ENCODE assay signal across 8 cellular contexts in the genomic region with DNA sequence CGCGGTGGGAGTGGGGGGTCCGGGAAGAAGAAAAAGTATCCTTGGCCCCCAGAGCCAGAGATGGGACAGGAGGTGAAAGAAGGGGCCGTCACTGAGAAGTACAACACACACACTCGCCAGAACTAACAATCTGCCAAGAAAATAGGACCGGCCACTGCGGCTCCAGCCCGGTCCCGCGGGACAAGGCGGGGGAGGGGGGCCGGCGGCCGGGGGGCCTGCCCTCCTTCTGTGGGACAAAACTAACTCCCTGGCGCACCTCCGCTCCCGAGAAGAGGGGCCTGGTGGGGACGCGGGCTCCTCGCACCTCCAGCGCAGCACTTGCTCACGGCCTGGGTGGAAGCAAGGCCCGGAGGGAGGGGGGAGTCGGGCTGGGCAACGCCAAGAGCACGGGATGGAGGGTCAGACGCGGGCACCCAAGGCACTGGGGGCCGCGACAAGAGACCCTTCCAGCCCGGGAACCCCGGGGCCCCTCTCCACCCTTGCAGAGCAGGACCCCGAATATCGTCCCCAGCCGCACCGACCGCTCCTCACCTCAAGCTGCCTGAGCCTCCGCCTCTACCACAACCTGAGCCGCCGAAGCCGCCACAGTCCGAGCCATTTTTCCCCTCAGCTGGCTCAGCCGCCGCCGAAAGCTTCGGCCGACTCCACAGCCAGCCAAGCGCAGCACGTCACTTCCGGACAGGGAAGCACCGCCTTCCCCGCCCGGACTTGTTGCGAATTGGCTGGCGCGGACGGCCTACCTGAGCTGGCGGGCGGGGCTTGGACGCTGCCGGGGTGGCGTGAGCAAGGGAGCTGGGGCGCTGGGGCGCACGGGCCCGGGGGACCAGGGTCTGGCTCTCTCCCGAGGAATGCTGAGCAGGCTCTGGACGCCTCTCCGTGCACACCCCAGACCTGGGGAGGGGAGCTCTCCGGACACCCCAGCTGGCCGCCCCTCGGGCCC. TPM values are rescaled to one million over a fixed set of nuclear protein-coding genes. Genes with fewer than 3 reads are reported as not detected.
DNase-seq lines count a peak whose midpoint lies in the region; ATAC-seq, FAIRE-seq and TF ChIP-seq lines count a peak whose summit lies in the region.

A gene with protein sequence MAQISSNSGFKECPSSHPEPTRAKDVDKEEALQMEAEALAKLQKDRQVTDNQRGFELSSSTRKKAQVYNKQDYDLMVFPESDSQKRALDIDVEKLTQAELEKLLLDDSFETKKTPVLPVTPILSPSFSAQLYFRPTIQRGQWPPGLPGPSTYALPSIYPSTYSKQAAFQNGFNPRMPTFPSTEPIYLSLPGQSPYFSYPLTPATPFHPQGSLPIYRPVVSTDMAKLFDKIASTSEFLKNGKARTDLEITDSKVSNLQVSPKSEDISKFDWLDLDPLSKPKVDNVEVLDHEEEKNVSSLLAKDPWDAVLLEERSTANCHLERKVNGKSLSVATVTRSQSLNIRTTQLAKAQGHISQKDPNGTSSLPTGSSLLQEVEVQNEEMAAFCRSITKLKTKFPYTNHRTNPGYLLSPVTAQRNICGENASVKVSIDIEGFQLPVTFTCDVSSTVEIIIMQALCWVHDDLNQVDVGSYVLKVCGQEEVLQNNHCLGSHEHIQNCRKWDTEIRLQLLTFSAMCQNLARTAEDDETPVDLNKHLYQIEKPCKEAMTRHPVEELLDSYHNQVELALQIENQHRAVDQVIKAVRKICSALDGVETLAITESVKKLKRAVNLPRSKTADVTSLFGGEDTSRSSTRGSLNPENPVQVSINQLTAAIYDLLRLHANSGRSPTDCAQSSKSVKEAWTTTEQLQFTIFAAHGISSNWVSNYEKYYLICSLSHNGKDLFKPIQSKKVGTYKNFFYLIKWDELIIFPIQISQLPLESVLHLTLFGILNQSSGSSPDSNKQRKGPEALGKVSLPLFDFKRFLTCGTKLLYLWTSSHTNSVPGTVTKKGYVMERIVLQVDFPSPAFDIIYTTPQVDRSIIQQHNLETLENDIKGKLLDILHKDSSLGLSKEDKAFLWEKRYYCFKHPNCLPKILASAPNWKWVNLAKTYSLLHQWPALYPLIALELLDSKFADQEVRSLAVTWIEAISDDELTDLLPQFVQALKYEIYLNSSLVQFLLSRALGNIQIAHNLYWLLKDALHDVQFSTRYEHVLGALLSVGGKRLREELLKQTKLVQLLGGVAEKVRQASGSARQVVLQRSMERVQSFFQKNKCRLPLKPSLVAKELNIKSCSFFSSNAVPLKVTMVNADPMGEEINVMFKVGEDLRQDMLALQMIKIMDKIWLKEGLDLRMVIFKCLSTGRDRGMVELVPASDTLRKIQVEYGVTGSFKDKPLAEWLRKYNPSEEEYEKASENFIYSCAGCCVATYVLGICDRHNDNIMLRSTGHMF (N-terminal part only) (minus strand): TSS at position 670 of the 940 bp plus-strand sequence. CDS start 38,245 bp downstream, outside the sequence.

- H3K4me1 ChIP-seq in mammary epithelial cell (ENCODE audit: insufficient read depth, low read length) (peaks cover 14% of the 10 kb centered on the region), iPS-20b (ENCODE audit: insufficient read depth, low read length) (peaks cover 8% of the 10 kb centered on the region; the same call in 1 of the 2 replicates), small intestine (ENCODE audit: control insufficient read depth in 2 of 2, insufficient read depth in 1 of 2, low read depth in 1 of 2, low read length in 1 of 2) (peaks cover 2 to 4% of the 10 kb centered on the region in 2 donors)

- peak within 1 kb of the TSS; percentile 100 for H3K9ac ChIP-seq in mammary epithelial cell (ENCODE audit: insufficient read depth, low read length)
- peak within 1 kb of the TSS; percentile 99 for H3K9ac ChIP-seq in iPS-20b (ENCODE audit: low read depth, low read length)

- DNase-seq in AG08396 (ENCODE audit: low spot score) (peak; percentile 96), NCI-H2227 treated with DMSO at 0.1 percent for 48 hours (lab: John Stamatoyannopoulos, UW) (peak; percentile 94), mammary epithelial cell (peak; percentile 94), small intestine (peak; percentile 96)

- in situ Hi-C loops in GM18951 (cut with MboI; ENCODE audit: low sequenced_read_pairs, unreplicated experiment): no loop called here
- in situ Hi-C loops in mammary epithelial cell (cut with MboI; ENCODE audit: low sequenced_read_pairs in 2 of 2): no loop called here

- no peak for TF ChIP-seq CTCF in WI38 (IDR thresholded peaks at IDR 0.05; ENCODE audit: low read depth, low read length)
- TF ChIP-seq CTCF in mammary epithelial cell (conservative IDR thresholded peaks at IDR 0.05 in 1 of 2, IDR thresholded peaks at IDR 0.05 in 1 of 2; ENCODE audit: extremely low read depth in 1 of 2, insufficient read depth in 1 of 2, low read depth in 1 of 2, low read length in 2 of 2): no peak

- no peaks in the 10 kb centered on the region for H3K9me3 ChIP-seq in mammary epithelial cell (replicated peaks; ENCODE audit: insufficient read depth, low read length)
- no peaks in the 10 kb centered on the region for H3K9me3 ChIP-seq in iPS-20b (ENCODE audit: insufficient read depth, low read depth, low read length)
- H3K9me3 ChIP-seq in small intestine (ENCODE audit: control insufficient read depth, low read depth): no peaks in the 10 kb centered on the region

- peak; percentile 97 for ATAC-seq in HG03175 (IDR thresholded peaks at IDR 0.05; ENCODE audit: unreplicated experiment)

- CTCF ChIA-PET in mammary epithelial cell (lab: Charles Lee; ENCODE audit: low non-redundant PET): interaction anchor here (0.7 kb wide), 1 partner anchor 20 kb away, joined by 4 read pairs; no protein-coding TSS in a partner anchor

- peak within 1 kb of the TSS; percentile 99 for H3K4me2 ChIP-seq in mammary epithelial cell (ENCODE audit: insufficient read depth, low read depth, low read length)

- H3K36me3 ChIP-seq in mammary epithelial cell (ENCODE audit: insufficient read depth, low read length) (peaks cover 1% of the 10 kb centered on the region), iPS-20b (ENCODE audit: insufficient read depth, low read depth, low read length) (peaks cover 15% of the 10 kb centered on the region; the same call in 1 of the 2 replicates), small intestine (ENCODE audit: control insufficient read depth in 2 of 2, insufficient read depth in 2 of 2, low read length in 2 of 2) (no peaks in the 10 kb centered on the region)

- peak; percentile 91 for TF ChIP-seq POLR2A in GM18951 (IDR thresholded peaks at IDR 0.05; ENCODE audit: extremely low read depth, insufficient read depth, insufficient read length)

- dilution Hi-C loops in mammary epithelial cell (cut with HindIII; ENCODE audit: low sequenced_read_pairs): no loop called here

- H3K27ac ChIP-seq in mammary epithelial cell (ENCODE audit: insufficient read depth, low read depth, low read length) (peak within 1 kb of the TSS; percentile 95), iPS-20b (ENCODE audit: low read length) (peak within 1 kb of the TSS; percentile 98), small intestine (ENCODE audit: low read depth in 1 of 2, low read length in 1 of 2) (peak within 1 kb of the TSS; percentile 75 to 98)

- intact Hi-C loops in mammary epithelial cell (cut with micrococcal nuclease): loop anchor here (5.0 to 10.0 kb wide), 2 partner anchors 130 to 263 kb away; partner anchors contain the start of gene RPS13

- FAIRE-seq in small intestine (lab: Jason Lieb, UNC): no peak

- BruUV-seq in mammary epithelial cell (replicated peaks; lab: Mats Ljungman, UMichigan): no TSS peak

- 3% methylated on average over 8 of the region's 72 CpGs for WGBS in mammary epithelial cell (ENCODE audit: low coverage, missing lambda C conversion rate)
- WGBS in small intestine, 3 donors: 0 to 1% (median 1%) methylated on average over 64 to 72 of the region's 72 CpGs

- peak within 1 kb of the TSS; percentile 99 for H2AFZ ChIP-seq in mammary epithelial cell (ENCODE audit: low read depth, low read length)

- H3K27me3 ChIP-seq in mammary epithelial cell (ENCODE audit: insufficient read depth, low read length) (no peaks in the 10 kb centered on the region), iPS-20b (ENCODE audit: insufficient read depth, low read length) (no peaks in the 10 kb centered on the region), small intestine (ENCODE audit: control insufficient read depth in 2 of 2, insufficient read depth in 2 of 2, low read length in 2 of 2) (no peaks in the 10 kb centered on the region)

- H4K20me1 ChIP-seq in mammary epithelial cell (ENCODE audit: insufficient read depth, low read length): no peaks in the 10 kb centered on the region

- H3K79me2 ChIP-seq in mammary epithelial cell (ENCODE audit: insufficient read depth, low read length): peaks cover 51% of the 10 kb centered on the region

- H3K4me3 ChIP-seq in WI38 (ENCODE audit: low read depth, low read length) (peak within 1 kb of the TSS; percentile 91), mammary epithelial cell (replicated peaks in 1 of 3; ENCODE audit: insufficient read depth in 1 of 3, low read depth in 2 of 3, low read length in 3 of 3) (peak within 1 kb of the TSS; percentile 62 to 90 (median 88)), iPS-20b (ENCODE audit: low read length) (peak within 1 kb of the TSS; percentile 91), small intestine (ENCODE audit: low read depth in 1 of 2, low read length in 2 of 2) (peak within 1 kb of the TSS; percentile 68 to 97)

RNA-seq across cellular contexts. Expression of the gene that starts here (rescaled TPM):
- 10 to 100 TPM; 57.7 to 59.3 TPM for total RNA-seq in mammary epithelial cell
- polyA plus RNA-seq in mammary epithelial cell (20.1 TPM), small intestine (10 to 100 TPM in 2 of 3 donors, 1 to 10 TPM in 1; 9.7 to 13.6 (median 12.6) TPM)
- polyA minus RNA-seq in mammary epithelial cell: 31.6 TPM

Comparison
In these comparisons a context has a peak if more than half of its experiments do, and no peak if none do; other contexts are left out.
1. Peak in every context shown above with its lines: DNase-seq, ATAC-seq, H3K4me3 ChIP-seq and H3K27ac ChIP-seq.